Comparison of ENCODE assay signal across 32 cellular contexts in the genomic region with DNA sequence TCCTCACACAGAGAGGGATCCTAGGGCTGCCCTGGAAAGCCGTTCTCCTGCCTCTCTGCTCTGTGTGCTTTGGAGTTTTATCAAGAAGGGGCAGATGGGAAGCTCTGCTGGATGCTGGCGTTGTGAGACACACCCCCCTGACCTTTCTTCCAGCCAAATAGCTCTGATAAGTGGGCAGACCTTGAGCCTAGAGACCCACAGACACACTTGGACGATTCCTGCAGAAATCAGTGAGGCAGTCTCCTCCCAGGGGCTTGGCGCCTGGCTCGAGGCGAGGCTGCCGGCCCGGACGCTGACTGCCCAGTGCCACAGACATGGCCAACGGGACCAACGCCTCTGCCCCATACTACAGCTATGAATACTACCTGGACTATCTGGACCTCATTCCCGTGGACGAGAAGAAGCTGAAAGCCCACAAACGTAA. TPM values are rescaled to one million over a fixed set of nuclear protein-coding genes. Genes with fewer than 3 reads are reported as not detected.
DNase-seq lines count a peak whose midpoint lies in the region; ATAC-seq and TF ChIP-seq lines count a peak whose summit lies in the region.
"Had no signal": no experiment of that assay in that cellular context is flagged by ENCODE, and none has a peak within 500 bp of the region (broad histone marks: within the 10 kb centered on the region; RNA-seq: fewer than 3 reads in every experiment).

TSS of gene MRAP (plus strand) at position 198 of the 424 bp plus-strand sequence. CDS start at position 315, 117 bp downstream.

- H3K36me3 ChIP-seq in right atrium auricular region: no peaks in the 10 kb centered on the region
- peaks cover 7 to 16% of the 10 kb centered on the region in 2 donors for H3K36me3 ChIP-seq in neuronal stem cell (replicated peaks in 1 of 2; ENCODE audit: control insufficient read depth in 2 of 2, insufficient read depth in 2 of 2, low read length in 2 of 2)
- no peaks in the 10 kb centered on the region for H3K36me3 ChIP-seq in upper lobe of right lung
- peaks cover 20% of the 10 kb centered on the region; the same call in 1 of the 2 replicates for H3K36me3 ChIP-seq in OCI-LY7 (ENCODE audit: insufficient read depth, low read length)
- H3K36me3 ChIP-seq: uterus, WERI-Rb-1 had no signal

- H3K9me3 ChIP-seq in right atrium auricular region (no peaks in the 10 kb centered on the region), right cardiac atrium (ENCODE audit: control insufficient read depth, low read length) (no peaks in the 10 kb centered on the region), neuronal stem cell (replicated peaks in 1 of 2; ENCODE audit: control insufficient read depth in 2 of 2, insufficient read depth in 1 of 2, low read depth in 1 of 2, low read length in 2 of 2) (peaks cover 0 to 4% of the 10 kb centered on the region in 2 donors), upper lobe of right lung (no peaks in the 10 kb centered on the region), OCI-LY7 (ENCODE audit: low read length) (no peaks in the 10 kb centered on the region)
- H3K9me3 ChIP-seq: psoas muscle, uterus had no signal

- H2BK5ac ChIP-seq in neuronal stem cell (ENCODE audit: low read length): no peak within 1 kb of the TSS

- H2AFZ ChIP-seq in neuronal stem cell (ENCODE audit: low read length) (no peak within 1 kb of the TSS), OCI-LY7 (ENCODE audit: low read length) (no peak within 1 kb of the TSS)
- H2AFZ ChIP-seq: GM23338 had no signal

- no peak within 1 kb of the TSS for H3K4me3 ChIP-seq in right atrium auricular region
- H3K4me3 ChIP-seq in right cardiac atrium (ENCODE audit: low read length): no peak within 1 kb of the TSS
- no peak within 1 kb of the TSS for H3K4me3 ChIP-seq in neuronal stem cell (ENCODE audit: low read length in 2 of 2)
- peak within 1 kb of the TSS; percentile 2 for H3K4me3 ChIP-seq in upper lobe of right lung
- no peak within 1 kb of the TSS for H3K4me3 ChIP-seq in OCI-LY7 (ENCODE audit: low read depth, low read length, poor library complexity, severe bottlenecking)
- H3K4me3 ChIP-seq: GM23338, psoas muscle, uterus had no signal

- no peak within 1 kb of the TSS for H2BK120ac ChIP-seq in neuronal stem cell (ENCODE audit: low read depth, low read length)

- 72% methylated on average over 14 of the region's 14 CpGs for WGBS in right cardiac atrium
- WGBS in neuronal stem cell (ENCODE audit: extremely low coverage in 2 of 2, insufficient read length in 2 of 2, insufficient replicate concordance in 1 of 2), 2 donors: no CpG with 5 or more reads among the region's 14 CpGs

- H2BK12ac ChIP-seq in neuronal stem cell (ENCODE audit: low read length): no peak within 1 kb of the TSS

- POLR2A ChIA-PET in OCI-LY7 (lab: Charles Lee): no interaction called here

- no peaks in the 10 kb centered on the region for H3K9me2 ChIP-seq in OCI-LY7 (ENCODE audit: insufficient read depth, low read length)

- no peak within 1 kb of the TSS for H2AK5ac ChIP-seq in neuronal stem cell (ENCODE audit: low read depth, low read length)

- peak within 1 kb of the TSS; percentile 68 for H3K23ac ChIP-seq in neuronal stem cell (ENCODE audit: low read depth, low read length, poor library complexity)

- H3K18ac ChIP-seq in neuronal stem cell (ENCODE audit: low read length): no peak within 1 kb of the TSS

- no peak within 1 kb of the TSS for H4K8ac ChIP-seq in neuronal stem cell (ENCODE audit: low read depth, low read length)

- ATAC-seq in Right ventricle myocardium inferior (peak; percentile 48), right cardiac atrium (peak; percentile 80 to 82), upper lobe of right lung (no peak)
- ATAC-seq: GM23338; stimulated activated naive B cell treated with anti-CD40 and anti-IgM and Interleukin-4, amounts not matched to agents 10 μg/mL and 1 μg/mL and 100 μg/mL, for 72 hours had no signal

- H4K20me1 ChIP-seq in OCI-LY7 (ENCODE audit: insufficient read depth, low read length): no peaks in the 10 kb centered on the region

- BruUV-seq in OCI-LY7 (replicated peaks; lab: Mats Ljungman, UMichigan): no TSS peak

- intact Hi-C loops in Right ventricle myocardium inferior (cut with DNase I) (no loop called here), right cardiac atrium (cut with DNase I) (no loop called here), upper lobe of right lung (cut with DNase I) (no loop called here), OCI-LY7 (cut with micrococcal nuclease; ENCODE audit: unreplicated experiment) (no loop called here)

- H3K4me2 ChIP-seq in neuronal stem cell (ENCODE audit: insufficient read depth, low read length, poor library complexity, severe bottlenecking) (no peak within 1 kb of the TSS), OCI-LY7 (ENCODE audit: low read length) (no peak within 1 kb of the TSS)
- H3K4me2 ChIP-seq: GM23338 had no signal

- CTCF ChIA-PET in OCI-LY7 (lab: Charles Lee; ENCODE audit: unreplicated experiment): interaction anchor here (0.6 kb wide), 1 partner anchor 11 kb away, joined by 4 read pairs; no protein-coding TSS in a partner anchor

- H3K79me1 ChIP-seq in neuronal stem cell (ENCODE audit: low read depth, low read length): peaks cover 2% of the 10 kb centered on the region

- no peak within 1 kb of the TSS for H3K4ac ChIP-seq in neuronal stem cell (ENCODE audit: low read length)

- H3K4me1 ChIP-seq in right atrium auricular region (no peaks in the 10 kb centered on the region), right cardiac atrium (ENCODE audit: control insufficient read depth, insufficient read depth, low read length) (no peaks in the 10 kb centered on the region), neuronal stem cell (ENCODE audit: control insufficient read depth in 2 of 2, insufficient read depth in 1 of 2, low read depth in 1 of 2, low read length in 2 of 2) (no peaks in the 10 kb centered on the region), upper lobe of right lung (no peaks in the 10 kb centered on the region), OCI-LY7 (ENCODE audit: insufficient read depth, low read length, poor library complexity, severe bottlenecking) (no peaks in the 10 kb centered on the region)
- H3K4me1 ChIP-seq: psoas muscle, uterus had no signal

- DNase-seq in Right ventricle myocardium inferior (ENCODE audit: missing footprints): no peak
- no peak for DNase-seq in right atrium auricular region (ENCODE audit: low spot score)
- peak in 2 of 3 donors; percentile 68 to 73 for DNase-seq in right cardiac atrium
- no peak for DNase-seq in neuronal stem cell (ENCODE audit: low spot score)
- no peak for DNase-seq in upper lobe of right lung
- no peak for DNase-seq in OCI-LY7 (ENCODE audit: low spot score)
- no peak for DNase-seq in GM19238 (ENCODE audit: insufficient read length, low spot score)
- DNase-seq in HuH-7 (ENCODE audit: low spot score): no peak
- DNase-seq: activated CD4-positive, alpha-beta T cell treated with anti-CD3 and anti-CD28 coated beads for 48 hours; activated T-cell treated with anti-CD3 and anti-CD28 coated beads for 4 hours; aorta; cortex of kidney; DND-41; effector memory CD4-positive, alpha-beta T cell; hypothalamus; Kasumi-1; NCI-H1436; NCI-H2081; NCI-H226; psoas muscle; SIG-M5; stimulated activated naive B cell treated with anti-CD40 and anti-IgM and Interleukin-4, amounts not matched to agents 10 μg/mL and 1 μg/mL and 100 μg/mL, for 72 hours; uterus; WERI-Rb-1 had no signal

- H3K27me3 ChIP-seq in right atrium auricular region (no peaks in the 10 kb centered on the region), right cardiac atrium (ENCODE audit: control insufficient read depth, insufficient read depth) (no peaks in the 10 kb centered on the region), neuronal stem cell (ENCODE audit: control insufficient read depth in 3 of 3, insufficient read depth in 3 of 3, low read depth in 1 of 3, low read length in 3 of 3) (no peaks in the 10 kb centered on the region), upper lobe of right lung (no peaks in the 10 kb centered on the region)
- H3K27me3 ChIP-seq: uterus had no signal

- TF ChIP-seq CTCF in right atrium auricular region (IDR thresholded peaks at IDR 0.05): no peak
- TF ChIP-seq CTCF in upper lobe of right lung (IDR thresholded peaks at IDR 0.05): no peak
- no peak for TF ChIP-seq CTCF in OCI-LY7 (conservative IDR thresholded peaks at IDR 0.05; ENCODE audit: low read length)

- no peak within 1 kb of the TSS for H4K91ac ChIP-seq in neuronal stem cell (ENCODE audit: low read depth, low read length, poor library complexity)

- no peak within 1 kb of the TSS for H2BK15ac ChIP-seq in neuronal stem cell (ENCODE audit: low read length)

- no peak within 1 kb of the TSS for H3K9ac ChIP-seq in neuronal stem cell (ENCODE audit: low read depth, low read length, poor library complexity)

- H3K79me2 ChIP-seq in OCI-LY7 (ENCODE audit: insufficient read depth, low read depth, low read length): no peaks in the 10 kb centered on the region

- H3K14ac ChIP-seq in neuronal stem cell (ENCODE audit: low read length): no peak within 1 kb of the TSS

- H3K27ac ChIP-seq in right atrium auricular region (no peak within 1 kb of the TSS), right cardiac atrium (ENCODE audit: low read length) (peak within 1 kb of the TSS; percentile 33), neuronal stem cell (replicated peaks; ENCODE audit: low read length) (no peak within 1 kb of the TSS), upper lobe of right lung (peak within 1 kb of the TSS; percentile 44), OCI-LY7 (ENCODE audit: low read depth, low read length, poor library complexity, severe bottlenecking) (no peak within 1 kb of the TSS)
- H3K27ac ChIP-seq: psoas muscle, uterus, WERI-Rb-1 had no signal

RNA-seq across cellular contexts. Expression of gene MRAP, which starts in this region (rescaled TPM):
- total RNA-seq in Right ventricle myocardium inferior: 1.4 TPM
- total RNA-seq in right atrium auricular region: 1 to 10 TPM in 1 of 2 donors, not detected in 1; 5.3 TPM
- total RNA-seq in right cardiac atrium: 1 to 10 TPM in 1 of 4 donors, under 1 TPM in 1, not detected in 2; 0.32 to 3.2 TPM
- polyA plus RNA-seq in right cardiac atrium: 4.7 TPM
- polyA plus RNA-seq in neuronal stem cell (2013, experiment 1 of 2): not detected
- polyA plus RNA-seq in neuronal stem cell (2013, experiment 2 of 2): not detected
- 0.46 TPM for total RNA-seq in upper lobe of right lung
- not detected in 2 replicates for total RNA-seq in OCI-LY7 (2014; rRNA removed; shearing (Covaris generic))
- not detected in 2 replicates for total RNA-seq in OCI-LY7 (2022)
- total RNA-seq: A172; activated T-helper 2 cell treated with anti-CD3 and anti-CD28 coated beads, Interferon-gamma antibody, Interleukin-2, Interleukin-4, amounts not matched to agents 10 μg/mL and 5 μg/mL and 100 μg/mL, durations not matched to agents 14 hours and 24 hours and 36 hours; epithelial cell of proximal tubule; glomerular endothelial cell; GM23338; myocyte; temporal lobe; uterus had no signal
- polyA plus RNA-seq: CD14-positive monocyte had no signal

Comparison
In these comparisons a context has a peak if more than half of its experiments do, and no peak if none do; other contexts are left out.
1. DNase-seq: peak in right cardiac atrium (2 of 3); none in Right ventricle myocardium inferior (single experiment), right atrium auricular region (single experiment), neuronal stem cell (single experiment), upper lobe of right lung (single experiment), OCI-LY7 (single experiment), GM19238 (single experiment) and HuH-7 (single experiment).
2. H3K27ac ChIP-seq: peak in right cardiac atrium (single experiment) and upper lobe of right lung (single experiment); none in right atrium auricular region (0 of 2), neuronal stem cell (single experiment) and OCI-LY7 (single experiment).